Comparison of ENCODE assay signal across 11 cellular contexts in the genomic region with DNA sequence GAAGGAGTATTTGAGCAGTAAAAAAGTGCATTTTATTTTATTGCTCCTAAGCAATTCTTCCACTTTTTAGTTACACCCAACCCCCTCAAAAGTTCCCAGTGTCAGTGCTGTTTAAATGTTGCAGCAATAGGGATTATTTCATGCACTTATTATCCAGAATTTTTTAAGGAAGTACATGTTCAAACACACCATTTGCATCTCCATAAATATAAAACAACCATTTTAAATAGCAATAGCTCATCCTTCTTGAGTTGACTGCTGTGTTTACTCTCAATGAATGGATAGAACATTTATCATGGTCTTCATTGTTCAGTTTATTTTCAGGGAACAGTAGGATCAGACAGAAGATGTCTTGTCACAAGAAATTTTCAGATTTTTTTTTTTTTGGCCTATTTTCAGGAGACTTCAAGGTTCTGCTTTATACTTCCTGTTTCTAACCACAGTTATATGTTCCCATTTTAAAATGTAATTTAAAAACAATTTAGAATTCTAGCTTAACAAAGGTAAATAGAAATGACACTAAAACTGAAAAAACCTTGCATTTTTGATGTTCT.
A peak's percentile ranks its signal among the peaks of the same experiment; 100 is the strongest.
DNase-seq lines count a peak whose midpoint lies in the region; ATAC-seq and TF ChIP-seq lines count a peak whose summit lies in the region.
"Had no signal": no experiment of that assay in that cellular context is flagged by ENCODE, and none has a peak within 500 bp of the region (broad histone marks: within the 10 kb centered on the region; RNA-seq: fewer than 3 reads in every experiment).

No MANE protein-coding gene starts in this region.

- peak overlapping the region; percentile 62 for H3K27ac Mint-ChIP-seq in CD4-positive, alpha-beta T cell
- H3K27ac Mint-ChIP-seq: progenitor cell of endocrine pancreas had no signal

- H3K9me3 Mint-ChIP-seq in CD4-positive, alpha-beta T cell: no peaks in the 10 kb centered on the region

- H3K36me3 Mint-ChIP-seq in CD4-positive, alpha-beta T cell (ENCODE audit: low read depth): peaks cover 4% of the 10 kb centered on the region

- H3K27me3 ChIP-seq in CD4-positive, alpha-beta T cell (ENCODE audit: control insufficient read depth, insufficient read depth, low read length): no peaks in the 10 kb centered on the region
- H3K27me3 ChIP-seq in Karpas-422 (ENCODE audit: low read length) (no peaks in the 10 kb centered on the region), lower lobe of right lung (ENCODE audit: low read depth) (no peaks in the 10 kb centered on the region)

- peaks cover 71% of the 10 kb centered on the region for H3K4me1 Mint-ChIP-seq in CD4-positive, alpha-beta T cell (ENCODE audit: low read depth)

- H3K79me2 ChIP-seq in Karpas-422 (ENCODE audit: low read length): no peaks in the 10 kb centered on the region

- POLR2A ChIA-PET in CD4-positive, alpha-beta T cell (lab: Charles Lee): interaction anchor here (1.0 to 1.8 kb wide), 5 partner anchors 12 to 116 kb away, joined by 3 to 5 read pairs (median 4); no protein-coding TSS in a partner anchor
- POLR2A ChIA-PET in HEK293T (lab: Yijun Ruan, JAX): no interaction called here

- CTCF ChIA-PET in CD4-positive, alpha-beta T cell (lab: Charles Lee): interaction anchor here (0.7 to 1.2 kb wide), 3 partner anchors 15 to 116 kb away, joined by 3 to 4 read pairs (median 4); no protein-coding TSS in a partner anchor
- CTCF ChIA-PET in HEK293T (lab: Yijun Ruan, JAX): interaction anchor here (0.5 to 0.7 kb wide), 2 partner anchors 188 to 221 kb away, joined by 3 read pairs; no protein-coding TSS in a partner anchor

- no peaks in the 10 kb centered on the region for H3K9me2 ChIP-seq in Karpas-422 (replicated peaks; ENCODE audit: insufficient read depth, low read length)

- H3K9me3 ChIP-seq in CD4-positive, alpha-beta T cell (ENCODE audit: control insufficient read depth, low read length): no peaks in the 10 kb centered on the region
- H3K9me3 ChIP-seq in Karpas-422 (ENCODE audit: low read length) (no peaks in the 10 kb centered on the region), lower lobe of right lung (no peaks in the 10 kb centered on the region)

- H3K4me2 ChIP-seq in Karpas-422 (ENCODE audit: low read depth, low read length, poor library complexity, severe bottlenecking): peak overlapping the region; percentile 62

- H3K36me3 ChIP-seq in Karpas-422 (ENCODE audit: insufficient read depth, low read length) (no peaks in the 10 kb centered on the region), lower lobe of right lung (no peaks in the 10 kb centered on the region)

- 0 out of 2 replicates have a peak overlapping the region, but pooled peaks have one; percentile 2 for H3K9ac ChIP-seq in Karpas-422 (ENCODE audit: low read length)

- intact Hi-C loops in CD4-positive, alpha-beta T cell (cut with DNase I, micrococcal nuclease): loop anchor here in 1 of 2 experiments (10.0 kb wide), 1 partner anchor 502 kb away; a partner anchor contains a TSS
- intact Hi-C loops in lower lobe of right lung (cut with DNase I): no loop called here

- H2AFZ ChIP-seq in Karpas-422 (ENCODE audit: low read length): peak overlapping the region; percentile 97

- TF ChIP-seq CTCF in CD4-positive, alpha-beta T cell (IDR thresholded peaks at IDR 0.05): no peak
- TF ChIP-seq CTCF in lower lobe of right lung (IDR thresholded peaks at IDR 0.05): no peak

- no peak for DNase-seq in CD4-positive, alpha-beta T cell
- peak; percentile 81 for DNase-seq in Karpas-422
- peak; percentile 59 for DNase-seq in SKM-1 treated with dmso at 0.1 percent for 144 hours (lab: John Stamatoyannopoulos, UW; ENCODE audit: unreplicated experiment)
- no peak for DNase-seq in lower lobe of right lung
- DNase-seq in cortex of kidney (lab: John Stamatoyannopoulos, UW): no peak
- no peak for DNase-seq in HEK293T (ENCODE audit: extremely low spot score)
- DNase-seq in HT-29 (ENCODE audit: low spot score): no peak
- DNase-seq: activated gamma-delta T cell treated with Interleukin-2 at 50 U/mL for 16 hours, HCEC 1CT, hypothalamus had no signal

- H4K20me1 ChIP-seq in Karpas-422 (ENCODE audit: insufficient read depth, low read depth, low read length): no peaks in the 10 kb centered on the region

- ATAC-seq in CD4-positive, alpha-beta T cell (ENCODE audit: poor library complexity): no peak
- ATAC-seq in lower lobe of right lung: peak; percentile 55 to 64

- H3K4me1 ChIP-seq in Karpas-422 (ENCODE audit: low read length) (peaks cover 42% of the 10 kb centered on the region), lower lobe of right lung (no peaks in the 10 kb centered on the region)

- no peaks in the 10 kb centered on the region for H3K27me3 Mint-ChIP-seq in CD4-positive, alpha-beta T cell
- H3K27me3 Mint-ChIP-seq: progenitor cell of endocrine pancreas had no signal

- H3K4me3 ChIP-seq in Karpas-422 (ENCODE audit: low read length) (no peak overlapping the region), lower lobe of right lung (no peak overlapping the region)

- H3K27ac ChIP-seq in CD4-positive, alpha-beta T cell (ENCODE audit: low read depth, low read length): no peak overlapping the region
- H3K27ac ChIP-seq in Karpas-422 (ENCODE audit: low read length): peak overlapping the region; percentile 65
- H3K27ac ChIP-seq in lower lobe of right lung: peak overlapping the region; percentile 69

- peak overlapping the region; percentile 75 for H3K4me3 Mint-ChIP-seq in CD4-positive, alpha-beta T cell

TF ChIP-seq in HEK293T, 16 proteins besides CTCF, POLR2A, EP300 and RAD21:
- TF ChIP-seq BHLHE40 (IDR thresholded peaks at IDR 0.05; ENCODE audit: borderline replicate concordance): no peak
- no peak for TF ChIP-seq NFRKB (IDR thresholded peaks at IDR 0.05)
- no peak for TF ChIP-seq FOXA1 (IDR thresholded peaks at IDR 0.05)
- TF ChIP-seq FOXK2 (IDR thresholded peaks at IDR 0.05): no peak
- TF ChIP-seq ELF4 (IDR thresholded peaks at IDR 0.05): no peak
- TF ChIP-seq SP1 (IDR thresholded peaks at IDR 0.05): no peak
- TF ChIP-seq HDGF (IDR thresholded peaks at IDR 0.05; ENCODE audit: borderline replicate concordance): no peak
- no peak for TF ChIP-seq CTBP1 (IDR thresholded peaks at IDR 0.05; ENCODE audit: borderline replicate concordance)

Comparison
In these comparisons a context has a peak if more than half of its experiments do, and no peak if none do; other contexts are left out.
1. DNase-seq: peak in Karpas-422 (single experiment) and SKM-1 treated with dmso at 0.1 percent for 144 hours (single experiment); none in CD4-positive, alpha-beta T cell (0 of 10), lower lobe of right lung (single experiment), cortex of kidney (single experiment), HEK293T (single experiment) and HT-29 (single experiment).